1 cellular context compared by ENCODE assay signal in the genomic region with DNA sequence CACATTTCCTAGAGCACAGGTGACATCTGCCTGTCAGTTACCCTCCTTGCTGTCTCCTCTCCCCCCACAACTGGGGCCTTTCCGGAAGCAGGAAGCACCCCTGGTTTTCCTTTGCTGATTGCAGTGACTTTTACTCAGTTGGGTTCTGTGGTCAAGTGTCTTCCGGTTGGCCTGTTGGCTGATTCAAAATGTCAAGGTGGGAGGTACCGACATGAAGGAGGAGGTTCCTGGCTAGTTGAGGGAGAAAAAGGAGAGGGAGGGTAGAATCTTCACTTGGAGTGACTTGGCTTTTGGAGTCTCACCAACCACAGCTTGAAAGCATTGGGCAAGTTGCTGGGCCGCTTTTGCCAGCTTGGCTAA.
TF ChIP-seq lines count a peak whose summit lies in the region.

No MANE protein-coding gene starts in this region.

TF ChIP-seq in GM23338, 12 proteins besides CTCF, POLR2A, EP300 and RAD21 (continued from another document):
- TF ChIP-seq STAT1 (IDR thresholded peaks at IDR 0.05; ENCODE audit: unreplicated experiment) (no peak), NANOG (IDR thresholded peaks at IDR 0.05; ENCODE audit: borderline replicate concordance) (no peak), ZNF331 (CRISPR knock-in tag; IDR thresholded peaks at IDR 0.05; ENCODE audit: low read depth) (no peak), JUNB (IDR thresholded peaks at IDR 0.05; ENCODE audit: unreplicated experiment) (no peak), EZH2phosphoT487 (IDR thresholded peaks at IDR 0.05; ENCODE audit: unreplicated experiment) (no peak), POLR2AphosphoS5 (IDR thresholded peaks at IDR 0.05; ENCODE audit: low read depth) (no peak), CREB1 (CRISPR knock-in tag; IDR thresholded peaks at IDR 0.05; ENCODE audit: low read depth) (no peak)
- TF ChIP-seq, protein P1, sequence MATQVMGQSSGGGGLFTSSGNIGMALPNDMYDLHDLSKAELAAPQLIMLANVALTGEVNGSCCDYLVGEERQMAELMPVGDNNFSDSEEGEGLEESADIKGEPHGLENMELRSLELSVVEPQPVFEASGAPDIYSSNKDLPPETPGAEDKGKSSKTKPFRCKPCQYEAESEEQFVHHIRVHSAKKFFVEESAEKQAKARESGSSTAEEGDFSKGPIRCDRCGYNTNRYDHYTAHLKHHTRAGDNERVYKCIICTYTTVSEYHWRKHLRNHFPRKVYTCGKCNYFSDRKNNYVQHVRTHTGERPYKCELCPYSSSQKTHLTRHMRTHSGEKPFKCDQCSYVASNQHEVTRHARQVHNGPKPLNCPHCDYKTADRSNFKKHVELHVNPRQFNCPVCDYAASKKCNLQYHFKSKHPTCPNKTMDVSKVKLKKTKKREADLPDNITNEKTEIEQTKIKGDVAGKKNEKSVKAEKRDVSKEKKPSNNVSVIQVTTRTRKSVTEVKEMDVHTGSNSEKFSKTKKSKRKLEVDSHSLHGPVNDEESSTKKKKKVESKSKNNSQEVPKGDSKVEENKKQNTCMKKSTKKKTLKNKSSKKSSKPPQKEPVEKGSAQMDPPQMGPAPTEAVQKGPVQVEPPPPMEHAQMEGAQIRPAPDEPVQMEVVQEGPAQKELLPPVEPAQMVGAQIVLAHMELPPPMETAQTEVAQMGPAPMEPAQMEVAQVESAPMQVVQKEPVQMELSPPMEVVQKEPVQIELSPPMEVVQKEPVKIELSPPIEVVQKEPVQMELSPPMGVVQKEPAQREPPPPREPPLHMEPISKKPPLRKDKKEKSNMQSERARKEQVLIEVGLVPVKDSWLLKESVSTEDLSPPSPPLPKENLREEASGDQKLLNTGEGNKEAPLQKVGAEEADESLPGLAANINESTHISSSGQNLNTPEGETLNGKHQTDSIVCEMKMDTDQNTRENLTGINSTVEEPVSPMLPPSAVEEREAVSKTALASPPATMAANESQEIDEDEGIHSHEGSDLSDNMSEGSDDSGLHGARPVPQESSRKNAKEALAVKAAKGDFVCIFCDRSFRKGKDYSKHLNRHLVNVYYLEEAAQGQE (IDR thresholded peaks at IDR 0.05; ENCODE audit: unreplicated experiment) = no peak
- TF ChIP-seq, protein P2, sequence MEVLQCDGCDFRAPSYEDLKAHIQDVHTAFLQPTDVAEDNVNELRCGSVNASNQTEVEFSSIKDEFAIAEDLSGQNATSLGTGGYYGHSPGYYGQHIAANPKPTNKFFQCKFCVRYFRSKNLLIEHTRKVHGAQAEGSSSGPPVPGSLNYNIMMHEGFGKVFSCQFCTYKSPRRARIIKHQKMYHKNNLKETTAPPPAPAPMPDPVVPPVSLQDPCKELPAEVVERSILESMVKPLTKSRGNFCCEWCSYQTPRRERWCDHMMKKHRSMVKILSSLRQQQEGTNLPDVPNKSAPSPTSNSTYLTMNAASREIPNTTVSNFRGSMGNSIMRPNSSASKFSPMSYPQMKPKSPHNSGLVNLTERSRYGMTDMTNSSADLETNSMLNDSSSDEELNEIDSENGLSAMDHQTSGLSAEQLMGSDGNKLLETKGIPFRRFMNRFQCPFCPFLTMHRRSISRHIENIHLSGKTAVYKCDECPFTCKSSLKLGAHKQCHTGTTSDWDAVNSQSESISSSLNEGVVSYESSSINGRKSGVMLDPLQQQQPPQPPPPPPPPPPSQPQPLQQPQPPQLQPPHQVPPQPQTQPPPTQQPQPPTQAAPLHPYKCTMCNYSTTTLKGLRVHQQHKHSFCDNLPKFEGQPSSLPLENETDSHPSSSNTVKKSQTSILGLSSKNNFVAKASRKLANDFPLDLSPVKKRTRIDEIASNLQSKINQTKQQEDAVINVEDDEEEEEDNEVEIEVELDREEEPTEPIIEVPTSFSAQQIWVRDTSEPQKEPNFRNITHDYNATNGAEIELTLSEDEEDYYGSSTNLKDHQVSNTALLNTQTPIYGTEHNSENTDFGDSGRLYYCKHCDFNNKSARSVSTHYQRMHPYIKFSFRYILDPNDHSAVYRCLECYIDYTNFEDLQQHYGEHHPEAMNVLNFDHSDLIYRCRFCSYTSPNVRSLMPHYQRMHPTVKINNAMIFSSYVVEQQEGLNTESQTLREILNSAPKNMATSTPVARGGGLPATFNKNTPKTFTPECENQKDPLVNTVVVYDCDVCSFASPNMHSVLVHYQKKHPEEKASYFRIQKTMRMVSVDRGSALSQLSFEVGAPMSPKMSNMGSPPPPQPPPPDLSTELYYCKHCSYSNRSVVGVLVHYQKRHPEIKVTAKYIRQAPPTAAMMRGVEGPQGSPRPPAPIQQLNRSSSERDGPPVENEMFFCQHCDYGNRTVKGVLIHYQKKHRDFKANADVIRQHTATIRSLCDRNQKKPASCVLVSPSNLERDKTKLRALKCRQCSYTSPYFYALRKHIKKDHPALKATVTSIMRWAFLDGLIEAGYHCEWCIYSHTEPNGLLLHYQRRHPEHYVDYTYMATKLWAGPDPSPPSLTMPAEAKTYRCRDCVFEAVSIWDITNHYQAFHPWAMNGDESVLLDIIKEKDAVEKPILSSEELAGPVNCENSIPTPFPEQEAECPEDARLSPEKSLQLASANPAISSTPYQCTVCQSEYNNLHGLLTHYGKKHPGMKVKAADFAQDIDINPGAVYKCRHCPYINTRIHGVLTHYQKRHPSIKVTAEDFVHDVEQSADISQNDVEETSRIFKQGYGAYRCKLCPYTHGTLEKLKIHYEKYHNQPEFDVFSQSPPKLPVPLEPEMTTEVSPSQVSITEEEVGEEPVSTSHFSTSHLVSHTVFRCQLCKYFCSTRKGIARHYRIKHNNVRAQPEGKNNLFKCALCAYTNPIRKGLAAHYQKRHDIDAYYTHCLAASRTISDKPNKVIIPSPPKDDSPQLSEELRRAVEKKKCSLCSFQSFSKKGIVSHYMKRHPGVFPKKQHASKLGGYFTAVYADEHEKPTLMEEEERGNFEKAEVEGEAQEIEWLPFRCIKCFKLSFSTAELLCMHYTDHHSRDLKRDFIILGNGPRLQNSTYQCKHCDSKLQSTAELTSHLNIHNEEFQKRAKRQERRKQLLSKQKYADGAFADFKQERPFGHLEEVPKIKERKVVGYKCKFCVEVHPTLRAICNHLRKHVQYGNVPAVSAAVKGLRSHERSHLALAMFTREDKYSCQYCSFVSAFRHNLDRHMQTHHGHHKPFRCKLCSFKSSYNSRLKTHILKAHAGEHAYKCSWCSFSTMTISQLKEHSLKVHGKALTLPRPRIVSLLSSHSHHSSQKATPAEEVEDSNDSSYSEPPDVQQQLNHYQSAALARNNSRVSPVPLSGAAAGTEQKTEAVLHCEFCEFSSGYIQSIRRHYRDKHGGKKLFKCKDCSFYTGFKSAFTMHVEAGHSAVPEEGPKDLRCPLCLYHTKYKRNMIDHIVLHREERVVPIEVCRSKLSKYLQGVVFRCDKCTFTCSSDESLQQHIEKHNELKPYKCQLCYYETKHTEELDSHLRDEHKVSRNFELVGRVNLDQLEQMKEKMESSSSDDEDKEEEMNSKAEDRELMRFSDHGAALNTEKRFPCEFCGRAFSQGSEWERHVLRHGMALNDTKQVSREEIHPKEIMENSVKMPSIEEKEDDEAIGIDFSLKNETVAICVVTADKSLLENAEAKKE (CRISPR knock-in tag; IDR thresholded peaks at IDR 0.05) = no peak
